8 cellular contexts compared by ENCODE assay signal in genomic region chr11:126391970-126392637, GRCh38. TPM values are rescaled to one million over a fixed set of nuclear protein-coding genes. Genes with fewer than 3 reads are reported as not detected.
DNase-seq lines count a peak whose midpoint lies in the region; ATAC-seq and TF ChIP-seq lines count a peak whose summit lies in the region.

No MANE protein-coding gene starts in this region.

- H3K9me2 ChIP-seq in Karpas-422 (replicated peaks; ENCODE audit: insufficient read depth, low read length): no peaks in the 10 kb centered on the region

- DNase-seq in stimulated activated naive CD8-positive, alpha-beta T cell treated with anti-CD3 and anti-CD28 coated beads, Interleukin-15, Interleukin-2, amounts not matched to agents 100 U/mL and 50 U/mL, for 24 hours: no peak
- no peak for DNase-seq in stimulated activated naive CD8-positive, alpha-beta T cell treated with anti-CD3 and anti-CD28 coated beads, Interleukin-15, amount 100 ng/mL, for 72 hours
- DNase-seq in Karpas-422 (peak; percentile 75), choroid plexus epithelial cell (ENCODE audit: low read depth) (no peak), D341Med (ENCODE audit: low spot score) (no peak), SIG-M5 treated with dmso at 0.1 percent for 504 hours (lab: John Stamatoyannopoulos, UW; ENCODE audit: unreplicated experiment) (no peak)
- DNase-seq in activated CD4-positive, alpha-beta T cell treated with anti-CD3 and anti-CD28 coated beads, Interleukin-2, amount 50 U/mL, for 1 hour: no peak

- H3K36me3 ChIP-seq in Karpas-422 (ENCODE audit: insufficient read depth, low read length): no peaks in the 10 kb centered on the region
- no peaks in the 10 kb centered on the region for H3K36me3 ChIP-seq in neutrophil

- peak overlapping the region; percentile 44 for H3K4me2 ChIP-seq in Karpas-422 (ENCODE audit: low read depth, low read length, poor library complexity, severe bottlenecking)

- H3K9me3 Mint-ChIP-seq in stimulated activated naive CD8-positive, alpha-beta T cell treated with anti-CD3 and anti-CD28 coated beads, Interleukin-15, amount 100 ng/mL, for 72 hours: no peaks in the 10 kb centered on the region

- no peaks in the 10 kb centered on the region for H3K79me2 ChIP-seq in Karpas-422 (ENCODE audit: low read length)

- peak overlapping the region; percentile 32; the same call in 1 of the 2 replicates for H3K9ac ChIP-seq in Karpas-422 (ENCODE audit: low read length)

- peak; percentile 28 for ATAC-seq in stimulated activated naive CD8-positive, alpha-beta T cell treated with anti-CD3 and anti-CD28 coated beads, Interleukin-15, Interleukin-2, amounts not matched to agents 100 U/mL and 50 U/mL, for 24 hours
- ATAC-seq in stimulated activated naive CD8-positive, alpha-beta T cell treated with anti-CD3 and anti-CD28 coated beads, Interleukin-15, amount 100 ng/mL, for 72 hours: no peak

- no peaks in the 10 kb centered on the region for H3K27me3 Mint-ChIP-seq in stimulated activated naive CD8-positive, alpha-beta T cell treated with anti-CD3 and anti-CD28 coated beads, Interleukin-15, amount 100 ng/mL, for 72 hours

- no peak overlapping the region for H3K4me3 Mint-ChIP-seq in stimulated activated naive CD8-positive, alpha-beta T cell treated with anti-CD3 and anti-CD28 coated beads, Interleukin-15, amount 100 ng/mL, for 72 hours

- H3K27me3 ChIP-seq in Karpas-422 (ENCODE audit: low read length) (no peaks in the 10 kb centered on the region), neutrophil (no peaks in the 10 kb centered on the region)

- H3K4me3 ChIP-seq in Karpas-422 (ENCODE audit: low read length) (peak overlapping the region; percentile 27; the same call in 1 of the 2 replicates), choroid plexus epithelial cell (ENCODE audit: low read depth, low read length) (no peak overlapping the region), neutrophil (ENCODE audit: low read depth in 1 of 2, low read length in 1 of 2) (peak overlapping the region; percentile 13 to 35)

- peaks cover 22% of the 10 kb centered on the region for H3K4me1 ChIP-seq in Karpas-422 (ENCODE audit: low read length)
- peaks cover 40 to 43% of the 10 kb centered on the region in 2 experiments for H3K4me1 ChIP-seq in neutrophil (ENCODE audit: control insufficient read depth in 1 of 2, insufficient read depth in 1 of 2, low read depth in 1 of 2, low read length in 1 of 2)

- H3K9me3 ChIP-seq in Karpas-422 (ENCODE audit: low read length): no peaks in the 10 kb centered on the region
- no peaks in the 10 kb centered on the region for H3K9me3 ChIP-seq in neutrophil

- peaks cover 11% of the 10 kb centered on the region for H3K4me1 Mint-ChIP-seq in stimulated activated naive CD8-positive, alpha-beta T cell treated with anti-CD3 and anti-CD28 coated beads, Interleukin-15, amount 100 ng/mL, for 72 hours

- H3K27ac ChIP-seq in Karpas-422 (ENCODE audit: low read length) (peak overlapping the region; percentile 58), neutrophil (peak overlapping the region; percentile 78)

- H3K27ac Mint-ChIP-seq in stimulated activated naive CD8-positive, alpha-beta T cell treated with anti-CD3 and anti-CD28 coated beads, Interleukin-15, amount 100 ng/mL, for 72 hours: no peak overlapping the region

- peaks cover 9% of the 10 kb centered on the region; the same call in 1 of the 2 replicates for H4K20me1 ChIP-seq in Karpas-422 (ENCODE audit: insufficient read depth, low read depth, low read length)

- TF ChIP-seq CTCF in choroid plexus epithelial cell (conservative IDR thresholded peaks at IDR 0.05; ENCODE audit: low read depth, low read length) (peak; percentile 26), neutrophil (IDR thresholded peaks at IDR 0.05) (peak; percentile 40)

- no peak overlapping the region for H2AFZ ChIP-seq in Karpas-422 (ENCODE audit: low read length)

RNA-seq across cellular contexts. Expression of gene ST3GAL4, which starts 36.6 kb away (rescaled TPM):
- total RNA-seq in Karpas-422 (2014; rRNA removed; shearing (Covaris generic); ENCODE audit: low replicate concordance): 5.8 and 6.6 TPM in 2 replicates
